Comparison of ENCODE assay signal across 8 cellular contexts in genomic region chr11:2975594-2975993, GRCh38. TPM values are rescaled to one million over a fixed set of nuclear protein-coding genes. Genes with fewer than 3 reads are reported as not detected.
A peak's percentile ranks its signal among the peaks of the same experiment; 100 is the strongest.
DNase-seq lines count a peak whose midpoint lies in the region; ATAC-seq and TF ChIP-seq lines count a peak whose summit lies in the region.

No MANE protein-coding gene starts in this region.

- H3K9me3 ChIP-seq in lower lobe of right lung, result no peaks in the 10 kb centered on the region

- peaks cover 86% of the 10 kb centered on the region for H3K36me3 ChIP-seq in lower lobe of right lung

- H3K4me1 ChIP-seq in lower lobe of right lung, result no peaks in the 10 kb centered on the region

- H3K4me1 Mint-ChIP-seq in central memory CD8-positive, alpha-beta T cell, result peaks cover 35% of the 10 kb centered on the region

- intact Hi-C loops in lower lobe of right lung (cut with DNase I), result no loop called here

- no peak overlapping the region for H3K4me3 ChIP-seq in lower lobe of right lung

- TF ChIP-seq CTCF in lower lobe of right lung (IDR thresholded peaks at IDR 0.05), result peak; percentile 31

- peak; percentile 54 for ATAC-seq in HG02610 (IDR thresholded peaks at IDR 0.05; ENCODE audit: unreplicated experiment)
- ATAC-seq in central memory CD8-positive, alpha-beta T cell (replicated peaks; ENCODE audit: extremely low read depth, poor library complexity, severe bottlenecking), result peak; percentile 73
- ATAC-seq in lower lobe of right lung, result peak; percentile 48 to 65
- ATAC-seq in GM18517 (IDR thresholded peaks at IDR 0.05; ENCODE audit: unreplicated experiment), result no peak
- ATAC-seq in GM19023 (IDR thresholded peaks at IDR 0.05; ENCODE audit: unreplicated experiment), result no peak
- no peak for ATAC-seq in GM21390 (IDR thresholded peaks at IDR 0.05; ENCODE audit: unreplicated experiment)

- H3K36me3 Mint-ChIP-seq in central memory CD8-positive, alpha-beta T cell (ENCODE audit: insufficient read depth), result peaks cover 75% of the 10 kb centered on the region

- no peaks in the 10 kb centered on the region for H3K27me3 ChIP-seq in lower lobe of right lung (ENCODE audit: low read depth)

- H3K27ac Mint-ChIP-seq in central memory CD8-positive, alpha-beta T cell (ENCODE audit: low read depth), result no peak overlapping the region

- H3K27me3 Mint-ChIP-seq in central memory CD8-positive, alpha-beta T cell, result no peaks in the 10 kb centered on the region

- no peaks in the 10 kb centered on the region for H3K9me3 Mint-ChIP-seq in central memory CD8-positive, alpha-beta T cell

- DNase-seq in COLO668 (lab: John Stamatoyannopoulos, UW; ENCODE audit: unreplicated experiment), result peak; percentile 9
- peak in 4 of 5 donors; percentile 24 to 48 (median 27) for DNase-seq in T-helper 1 cell
- peak in 1 of 2 donors; percentile 35 for DNase-seq in central memory CD8-positive, alpha-beta T cell (ENCODE audit: low spot score in 2 of 2)
- no peak for DNase-seq in lower lobe of right lung

- no peak overlapping the region for H3K4me3 Mint-ChIP-seq in central memory CD8-positive, alpha-beta T cell

- no peak overlapping the region for H3K27ac ChIP-seq in lower lobe of right lung

RNA-seq across cellular contexts. Expression of gene NAP1L4, which starts 16.5 kb away (rescaled TPM):
- 96.8 TPM for total RNA-seq in lower lobe of right lung

RNA-seq across cellular contexts. Expression of gene PHLDA2, which starts 46.4 kb away (rescaled TPM):
- 7.2 TPM for total RNA-seq in lower lobe of right lung

Comparison
In these comparisons a context has a peak if more than half of its experiments do, and no peak if none do; other contexts are left out.
1. ATAC-seq: peak in HG02610 (single experiment), central memory CD8-positive, alpha-beta T cell (single experiment) and lower lobe of right lung (2 of 2); none in GM18517 (single experiment), GM19023 (single experiment) and GM21390 (single experiment).